Comparison of ENCODE assay signal across 18 cellular contexts in the genomic region with DNA sequence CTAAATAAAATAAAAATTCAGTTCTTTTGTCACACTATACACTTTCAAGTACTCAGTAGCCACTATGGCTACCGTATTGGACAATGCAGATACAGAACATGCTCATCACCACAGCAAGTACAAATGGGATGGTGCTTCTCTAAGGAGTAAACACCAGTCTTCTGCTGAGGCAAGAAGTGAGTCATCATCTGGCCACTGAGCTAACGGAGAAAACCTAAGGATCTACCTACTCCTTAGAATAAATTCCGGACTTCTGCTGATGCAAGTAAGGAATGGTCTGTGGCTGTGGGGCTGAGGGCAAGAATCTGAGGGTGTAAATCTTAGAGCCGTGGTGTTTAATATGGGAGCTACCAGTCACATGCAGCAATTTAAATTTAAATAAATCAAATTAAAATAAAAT. TPM values are rescaled to one million over a fixed set of nuclear protein-coding genes. Genes with fewer than 3 reads are reported as not detected.
A peak's percentile ranks its signal among the peaks of the same experiment; 100 is the strongest.
DNase-seq lines count a peak whose midpoint lies in the region; TF ChIP-seq lines count a peak whose summit lies in the region.
"Had no signal": no experiment of that assay in that cellular context is flagged by ENCODE, and none has a peak within 500 bp of the region (broad histone marks: within the 10 kb centered on the region; RNA-seq: fewer than 3 reads in every experiment).

No MANE protein-coding gene starts in this region.

- H3K36me3 ChIP-seq in right atrium auricular region = no peaks in the 10 kb centered on the region
- no peaks in the 10 kb centered on the region for H3K36me3 ChIP-seq in endodermal cell (ENCODE audit: control insufficient read depth, insufficient read depth, low read length)

- H3K9ac ChIP-seq in endodermal cell (ENCODE audit: extremely low read depth, low read length, poor library complexity, severe bottlenecking) = no peak overlapping the region

- H3K9me3 ChIP-seq in right atrium auricular region = no peaks in the 10 kb centered on the region
- H3K9me3 ChIP-seq in endodermal cell (ENCODE audit: control insufficient read depth, low read length) = peaks cover 16% of the 10 kb centered on the region

- TF ChIP-seq CTCF in right atrium auricular region (IDR thresholded peaks at IDR 0.05) = no peak
- TF ChIP-seq CTCF in endodermal cell (conservative IDR thresholded peaks at IDR 0.05) = no peak

- in situ Hi-C loops in ACHN (cut with HindIII; ENCODE audit: low pct_ligation_motif_present, low pct_unique_long_range_greater_than_20kb, low sequenced_read_pairs) = no loop called here

- H3K4me1 ChIP-seq in right atrium auricular region (no peaks in the 10 kb centered on the region), endodermal cell (ENCODE audit: control insufficient read depth, insufficient read depth, low read length) (no peaks in the 10 kb centered on the region)

- no peaks in the 10 kb centered on the region for H3K27me3 ChIP-seq in right atrium auricular region
- no peaks in the 10 kb centered on the region for H3K27me3 ChIP-seq in endodermal cell (ENCODE audit: control insufficient read depth, insufficient read depth, low read length, poor library complexity, severe bottlenecking)

- H3K4me1 Mint-ChIP-seq in endodermal cell = peaks cover 6% of the 10 kb centered on the region

- H3K36me3 Mint-ChIP-seq in endodermal cell (ENCODE audit: low read depth) = peaks cover 7% of the 10 kb centered on the region

- DNase-seq in ELR (ENCODE audit: low read depth) (peak; percentile 16), NCI-H226 (peak; percentile 14), dermis blood vessel endothelial cell (peak; percentile 1), iris pigment epithelial cell (ENCODE audit: low read depth) (peak; percentile 57), RPMI8226 (no peak), right atrium auricular region (ENCODE audit: low spot score) (no peak), ACHN (no peak), endodermal cell (no peak)
- DNase-seq: C1 segment of cervical spinal cord, DMS79 treated with DMSO at 0.1 percent for 48 hours, NCI-H1436, NCI-H2081, NCI-H510A treated with DMSO at 0.1 percent for 48 hours, NCI-H82 had no signal

- H3K27ac Mint-ChIP-seq in endodermal cell = no peak overlapping the region

- H3K9me3 Mint-ChIP-seq in endodermal cell = peaks cover 28% of the 10 kb centered on the region

- H3K4me3 ChIP-seq in right atrium auricular region (no peak overlapping the region), endodermal cell (ENCODE audit: low read length) (no peak overlapping the region)
- H3K4me3 ChIP-seq: K562, SK-N-MC had no signal

- H3K27ac ChIP-seq in right atrium auricular region = no peak overlapping the region
- no peak overlapping the region for H3K27ac ChIP-seq in endodermal cell (ENCODE audit: low read depth, low read length)
- H3K27ac ChIP-seq: SK-N-MC had no signal

- H3K4me3 Mint-ChIP-seq in endodermal cell = no peak overlapping the region

- peaks cover 25% of the 10 kb centered on the region for H3K27me3 Mint-ChIP-seq in endodermal cell (ENCODE audit: insufficient read depth)

- 93% methylated on average over 3 of the region's 4 CpGs; no CpG with 5 or more reads in 1 of the 2 experiments for WGBS in endodermal cell (ENCODE audit: insufficient coverage in 1 of 2, insufficient read length in 1 of 2), 2 experiments

RNA-seq across cellular contexts. Expression of gene RBMXL3, which starts 11.3 kb away (rescaled TPM):
- total RNA-seq in dermis blood vessel endothelial cell (not detected in 2 replicates), right atrium auricular region (not detected), endodermal cell (not detected)
- not detected for polyA plus RNA-seq in endodermal cell (2013, experiment 1 of 2)
- polyA plus RNA-seq in endodermal cell (2013, experiment 2 of 2) = not detected
- total RNA-seq: A172, Right ventricle myocardium inferior had no signal

RNA-seq across cellular contexts. Expression of gene LRCH2, which starts 56.0 kb away (rescaled TPM):
- 9.2 and 12.6 TPM in 2 replicates for total RNA-seq in dermis blood vessel endothelial cell
- total RNA-seq in right atrium auricular region = 1 to 10 TPM; 4.9 to 6.0 TPM
- 1 to 10 TPM; 1.0 to 2.8 TPM for total RNA-seq in endodermal cell
- 11.9 TPM for polyA plus RNA-seq in endodermal cell (2013, experiment 1 of 2)
- polyA plus RNA-seq in endodermal cell (2013, experiment 2 of 2) = 12.8 TPM

Comparison
In these comparisons a context has a peak if more than half of its experiments do, and no peak if none do; other contexts are left out.
1. DNase-seq: peak in ELR (single experiment), NCI-H226 (single experiment), dermis blood vessel endothelial cell (single experiment) and iris pigment epithelial cell (single experiment); none in RPMI8226 (single experiment), right atrium auricular region (single experiment), ACHN (single experiment) and endodermal cell (single experiment).